Comparison of ENCODE assay signal across 30 cellular contexts in genomic region chr3:170529912-170530311, GRCh38. TPM values are rescaled to one million over a fixed set of nuclear protein-coding genes. Genes with fewer than 3 reads are reported as not detected.
"Had no signal": no experiment of that assay in that cellular context is flagged by ENCODE, and none has a peak within 500 bp of the region (broad histone marks: within the 10 kb centered on the region; RNA-seq: fewer than 3 reads in every experiment).

No MANE protein-coding gene starts in this region.

- H3K9me3 Mint-ChIP-seq: dendritic cell treated with granulocyte-macrophage colony-stimulating factor and Interleukin-4, amounts not matched to agents 40 ng/mL and 50 ng/mL, for 4 days; effector memory CD8-positive, alpha-beta T cell; endodermal cell; mesothelial cell of epicardium had no signal

- H3K4me3 ChIP-seq: colonic mucosa, esophagus squamous epithelium, gastrocnemius medialis, heart right ventricle, left lung, lower lobe of right lung, mucosa of descending colon had no signal

- ATAC-seq: effector memory CD8-positive, alpha-beta T cell; esophagus mucosa; gastrocnemius medialis; heart right ventricle; left cardiac atrium; left lung; left ventricle myocardium superior; lower lobe of right lung; mucosa of descending colon had no signal

- H3K27ac Mint-ChIP-seq: dendritic cell treated with granulocyte-macrophage colony-stimulating factor and Interleukin-4, amounts not matched to agents 40 ng/mL and 50 ng/mL, for 4 days; effector memory CD8-positive, alpha-beta T cell; endodermal cell; mesothelial cell of epicardium had no signal

- DNase-seq: colonic mucosa; cortex of kidney; effector CD8-positive, alpha-beta T cell; endodermal cell; erythroblast; esophagus squamous epithelium; foreskin fibroblast; foreskin melanocyte; gastrocnemius medialis; glutamatergic neuron; head of caudate nucleus; heart right ventricle; hippocampal formation; left cardiac atrium; left lung; left ventricle myocardium superior; lower lobe of right lung; mesenchymal stem cell; mucosa of descending colon had no signal

- H3K4me1 ChIP-seq: colonic mucosa, esophagus squamous epithelium, left lung, lower lobe of right lung had no signal

- H3K4me3 Mint-ChIP-seq: dendritic cell treated with granulocyte-macrophage colony-stimulating factor and Interleukin-4, amounts not matched to agents 40 ng/mL and 50 ng/mL, for 4 days; effector memory CD8-positive, alpha-beta T cell; endodermal cell; mesothelial cell of epicardium had no signal

- H3K27me3 ChIP-seq: colonic mucosa, esophagus squamous epithelium, gastrocnemius medialis, left lung had no signal

- FAIRE-seq: endometrium, islet of Langerhans, keratinocyte had no signal

- H3K9me3 ChIP-seq: colonic mucosa, esophagus squamous epithelium, gastrocnemius medialis, heart right ventricle, left lung, lower lobe of right lung, mucosa of descending colon had no signal

- H3K36me3 Mint-ChIP-seq: mesothelial cell of epicardium had no signal

- H3K36me3 ChIP-seq: colonic mucosa, esophagus squamous epithelium, gastrocnemius medialis, heart right ventricle, left lung, lower lobe of right lung had no signal

- H3K27ac ChIP-seq: colonic mucosa, epithelial cell of prostate, esophagus squamous epithelium, gastrocnemius medialis, heart right ventricle, left lung, lower lobe of right lung had no signal

RNA-seq across cellular contexts. Expression of gene SLC7A14, which starts 56.0 kb away (rescaled TPM):
- total RNA-seq: esophagus mucosa, heart right ventricle, kidney epithelial cell, left lung, left ventricle myocardium superior, lower leg skin, mesenteric fat pad had no signal
- polyA plus RNA-seq: keratinocyte had no signal
